In genomic region chr12:12813120-12814101, GRCh38 we compare ENCODE assay signal across 8 cellular contexts. TPM values are rescaled to one million over a fixed set of nuclear protein-coding genes. Genes with fewer than 3 reads are reported as not detected.
DNase-seq lines count a peak whose midpoint lies in the region; ATAC-seq lines count a peak whose summit lies in the region.

Gene DDX47 (plus strand): TSS chr12:12813346. CDS start chr12:12813368, 22 bp downstream.

- H2BK5ac ChIP-seq in mesendoderm (ENCODE audit: low read length) = no peak within 1 kb of the TSS

- H2AK5ac ChIP-seq in mesendoderm (ENCODE audit: low read length) = peak within 1 kb of the TSS; percentile 66

- H3K4ac ChIP-seq in mesendoderm (ENCODE audit: low read depth, low read length) = no peak within 1 kb of the TSS

- H3K56ac ChIP-seq in mesendoderm (ENCODE audit: low read length) = peak within 1 kb of the TSS; percentile 87

- no peaks in the 10 kb centered on the region for H3K36me3 ChIP-seq in endocrine pancreas (ENCODE audit: control insufficient read depth, insufficient read depth, low read length)
- no peaks in the 10 kb centered on the region for H3K36me3 ChIP-seq in mesendoderm (ENCODE audit: control insufficient read depth, insufficient read depth, low read length)

- no peak within 1 kb of the TSS for H4K8ac ChIP-seq in mesendoderm (ENCODE audit: low read depth, low read length)

- peak within 1 kb of the TSS; percentile 79 for H4K5ac ChIP-seq in mesendoderm (ENCODE audit: low read length)

- H3K23ac ChIP-seq in mesendoderm (ENCODE audit: low read length) = no peak within 1 kb of the TSS

- H3K27ac ChIP-seq in mesendoderm (ENCODE audit: low read depth, low read length) = no peak within 1 kb of the TSS

- H3K4me3 ChIP-seq in endocrine pancreas (ENCODE audit: control insufficient read depth, insufficient read depth, low read length) = peak within 1 kb of the TSS; percentile 100
- peak within 1 kb of the TSS; percentile 95 for H3K4me3 ChIP-seq in mesendoderm (ENCODE audit: low read length)

- H3K4me1 ChIP-seq in endocrine pancreas (ENCODE audit: control insufficient read depth, insufficient read depth, low read length) (peaks cover 9% of the 10 kb centered on the region), mesendoderm (ENCODE audit: control insufficient read depth, low read depth, low read length) (peaks cover 9% of the 10 kb centered on the region)

- DNase-seq in CMK (ENCODE audit: low read depth) (peak; percentile 83), HPDE6-E6E7 (ENCODE audit: extremely low spot score) (peak; percentile 78), NOMO-1 (lab: John Stamatoyannopoulos, UW; ENCODE audit: unreplicated experiment in 2 of 2) (peak; percentile 86 to 88), mesendoderm (peak; percentile 96)
- DNase-seq in activated CD8-positive, alpha-beta memory T cell treated with anti-CD3 and anti-CD28 coated beads for 4 hours (ENCODE audit: low read depth in 2 of 2) = peak; percentile 91 to 94
- peak; percentile 96 for DNase-seq in stimulated activated CD8-positive, alpha-beta memory T cell treated with anti-CD3 and anti-CD28 coated beads, Interleukin-15, amount 100 ng/mL, for 1 hour (ENCODE audit: low read depth)

- no peak within 1 kb of the TSS for H2BK15ac ChIP-seq in mesendoderm (replicated peaks; ENCODE audit: low read depth)

- peaks cover 15% of the 10 kb centered on the region for H3K79me1 ChIP-seq in mesendoderm (ENCODE audit: low read length)

- H3K27me3 ChIP-seq in endocrine pancreas (ENCODE audit: control insufficient read depth, insufficient read depth, low read length) (no peaks in the 10 kb centered on the region), mesendoderm (ENCODE audit: insufficient read depth, low read length, poor library complexity) (no peaks in the 10 kb centered on the region)

- peak within 1 kb of the TSS; percentile 45 for H3K4me2 ChIP-seq in mesendoderm (ENCODE audit: low read length)

- no CpG with 5 or more reads among the region's 35 CpGs for WGBS in mesendoderm (ENCODE audit: extremely low coverage, insufficient coverage, low lambda C conversion rate)

- H3K9me3 ChIP-seq in endocrine pancreas (ENCODE audit: control insufficient read depth, low read length) = no peaks in the 10 kb centered on the region

- H3K18ac ChIP-seq in mesendoderm (ENCODE audit: low read length) = peak within 1 kb of the TSS; percentile 86

- H2BK120ac ChIP-seq in mesendoderm (ENCODE audit: low read depth, low read length) = peak within 1 kb of the TSS; percentile 10

- H3K9ac ChIP-seq in endocrine pancreas (ENCODE audit: control insufficient read depth, insufficient read depth, low read length) = peak within 1 kb of the TSS; percentile 99
- H3K9ac ChIP-seq in mesendoderm (ENCODE audit: low read length) = peak within 1 kb of the TSS; percentile 94

- ATAC-seq in GM19455 (IDR thresholded peaks at IDR 0.05; ENCODE audit: unreplicated experiment) = peak; percentile 80

- peaks cover 30% of the 10 kb centered on the region for H3K79me2 ChIP-seq in mesendoderm (ENCODE audit: control insufficient read depth, insufficient read depth, low read length)

RNA-seq across cellular contexts. Expression of gene DDX47, which starts in this region (rescaled TPM):
- 76.8 TPM for polyA plus RNA-seq in mesendoderm (2013, experiment 1 of 2)
- 77.5 TPM for polyA plus RNA-seq in mesendoderm (2013, experiment 2 of 2)
